10 cellular contexts compared by ENCODE assay signal in the genomic region with DNA sequence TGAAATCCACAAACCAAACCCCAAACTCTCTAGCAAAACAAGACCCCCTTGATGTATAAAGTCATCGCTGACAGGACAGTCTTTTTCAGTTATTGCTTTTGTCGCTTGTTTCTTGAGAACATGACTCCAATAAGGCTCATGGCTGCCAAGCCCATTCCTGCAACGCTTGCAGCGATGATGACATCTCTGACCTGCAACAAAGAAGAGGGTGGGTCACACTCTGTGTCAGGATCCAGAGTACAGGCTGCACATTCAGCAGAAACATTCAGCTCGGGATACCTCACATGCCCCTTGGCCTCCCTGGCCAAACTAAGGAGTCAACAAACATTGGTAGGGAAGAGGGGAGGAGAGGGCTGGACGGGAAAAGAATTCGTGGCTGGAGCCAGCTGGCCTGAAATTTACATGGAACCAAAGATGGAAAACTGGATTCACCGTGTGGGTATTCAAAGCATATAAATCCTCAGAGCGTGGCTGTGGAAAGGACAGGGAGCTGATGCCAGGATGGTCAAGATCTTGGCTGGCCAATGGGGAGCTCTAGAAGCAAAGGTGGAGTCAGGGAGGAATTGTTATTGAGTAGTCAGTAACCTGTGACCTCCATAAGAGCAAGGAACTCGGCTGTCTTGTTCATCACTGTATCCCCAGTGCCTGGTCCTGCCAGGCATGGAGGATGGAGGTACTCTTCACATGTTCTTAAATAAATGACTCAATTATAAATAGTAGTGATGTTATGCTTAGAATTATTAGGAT. TPM values are rescaled to one million over a fixed set of nuclear protein-coding genes. Genes with fewer than 3 reads are reported as not detected.
DNase-seq lines count a peak whose midpoint lies in the region; ATAC-seq and TF ChIP-seq lines count a peak whose summit lies in the region.
"Had no signal": no experiment of that assay in that cellular context is flagged by ENCODE, and none has a peak within 500 bp of the region (broad histone marks: within the 10 kb centered on the region; RNA-seq: fewer than 3 reads in every experiment).

No MANE protein-coding gene starts in this region.

- peaks cover 4% of the 10 kb centered on the region for H3K27me3 Mint-ChIP-seq in activated naive CD8-positive, alpha-beta T cell treated with anti-CD3 and anti-CD28 coated beads, Interleukin-2, amount 10 ng/mL, durations not matched to agents 7 days and 5 days

- DNase-seq in HCEC 1CT (peak; percentile 22), middle frontal gyrus (ENCODE audit: extremely low spot score, low spot score) (no peak), GM10248 (ENCODE audit: extremely low spot score) (no peak), COLO668 (lab: John Stamatoyannopoulos, UW; ENCODE audit: unreplicated experiment) (no peak)
- no peak for DNase-seq in activated naive CD8-positive, alpha-beta T cell treated with anti-CD3 and anti-CD28 coated beads, Interleukin-2, amount 10 ng/mL, durations not matched to agents 7 days and 5 days
- peak; percentile 23 for DNase-seq in stimulated activated CD8-positive, alpha-beta memory T cell treated with anti-CD3 and anti-CD28 coated beads, Interleukin-4, amount 100 ng/mL, for 48 hours
- no peak for DNase-seq in activated CD8-positive, alpha-beta memory T cell treated with anti-CD3 and anti-CD28 coated beads for 24 hours
- DNase-seq: NCI-H524 had no signal

- H3K4me3 Mint-ChIP-seq in activated naive CD8-positive, alpha-beta T cell treated with anti-CD3 and anti-CD28 coated beads, Interleukin-2, amount 10 ng/mL, durations not matched to agents 7 days and 5 days = peak overlapping the region; percentile 80

- H3K36me3 Mint-ChIP-seq in activated naive CD8-positive, alpha-beta T cell treated with anti-CD3 and anti-CD28 coated beads, Interleukin-2, amount 10 ng/mL, durations not matched to agents 7 days and 5 days = peaks cover 28% of the 10 kb centered on the region

- peaks cover 21% of the 10 kb centered on the region for H3K4me1 Mint-ChIP-seq in activated naive CD8-positive, alpha-beta T cell treated with anti-CD3 and anti-CD28 coated beads, Interleukin-2, amount 10 ng/mL, durations not matched to agents 7 days and 5 days

- TF ChIP-seq CTCF in GM10248 (IDR thresholded peaks at IDR 0.05; ENCODE audit: control extremely low read depth, extremely low read depth, low read depth, missing control alignments) = no peak

- peak overlapping the region; percentile 76 for H3K27ac ChIP-seq in layer of hippocampus (ENCODE audit: low read depth, low read length)

- no peak for ATAC-seq in activated naive CD8-positive, alpha-beta T cell treated with anti-CD3 and anti-CD28 coated beads, Interleukin-2, amount 10 ng/mL, durations not matched to agents 7 days and 5 days (ENCODE audit: low read depth)

- CTCF ChIA-PET in GM10248 (lab: Yijun Ruan, JAX) = interaction anchor here (0.9 kb wide), 1 partner anchor 9 kb away, joined by 3 read pairs; no protein-coding TSS in a partner anchor

- peak overlapping the region; percentile 96 for H3K27ac Mint-ChIP-seq in activated naive CD8-positive, alpha-beta T cell treated with anti-CD3 and anti-CD28 coated beads, Interleukin-2, amount 10 ng/mL, durations not matched to agents 7 days and 5 days

- peaks cover 6% of the 10 kb centered on the region for H3K9me3 Mint-ChIP-seq in activated naive CD8-positive, alpha-beta T cell treated with anti-CD3 and anti-CD28 coated beads, Interleukin-2, amount 10 ng/mL, durations not matched to agents 7 days and 5 days

- no peaks in the 10 kb centered on the region for H3K27me3 ChIP-seq in layer of hippocampus (ENCODE audit: control insufficient read depth, insufficient read depth, low read length)

- POLR2A ChIA-PET in activated naive CD8-positive, alpha-beta T cell treated with anti-CD3 and anti-CD28 coated beads, Interleukin-2, amount 10 ng/mL, durations not matched to agents 7 days and 5 days (lab: Charles Lee) = interaction anchor here (0.7 to 3.7 kb wide), 7 partner anchors 9 to 73 kb away, joined by 3 to 34 read pairs (median 4); partner anchors contain the start of genes PLAAT2 and PLAAT4
- POLR2A ChIA-PET in GM10248 (lab: Yijun Ruan, JAX) = no interaction called here

RNA-seq across cellular contexts. Expression of gene PLAAT2, which starts 11.8 kb away (rescaled TPM):
- total RNA-seq in activated naive CD8-positive, alpha-beta T cell treated with anti-CD3 and anti-CD28 coated beads, Interleukin-2, amount 10 ng/mL, durations not matched to agents 7 days and 5 days = under 1 TPM in 1 of 2 experiments, not detected in 1; 0.58 TPM
- total RNA-seq: dermis microvascular lymphatic vessel endothelial cell had no signal

RNA-seq across cellular contexts. Expression of gene PLAAT4, which starts 38.4 kb away (rescaled TPM):
- total RNA-seq in activated naive CD8-positive, alpha-beta T cell treated with anti-CD3 and anti-CD28 coated beads, Interleukin-2, amount 10 ng/mL, durations not matched to agents 7 days and 5 days = 100 to 1,000 TPM; 156 to 158 TPM

RNA-seq across cellular contexts. Expression of gene PLAAT3, which starts 39.2 kb away (rescaled TPM):
- 10 to 100 TPM; 15.8 to 17.3 TPM for total RNA-seq in activated naive CD8-positive, alpha-beta T cell treated with anti-CD3 and anti-CD28 coated beads, Interleukin-2, amount 10 ng/mL, durations not matched to agents 7 days and 5 days

Comparison
In these comparisons a context has a peak if more than half of its experiments do, and no peak if none do; other contexts are left out.
1. DNase-seq: peak in HCEC 1CT (single experiment) and stimulated activated CD8-positive, alpha-beta memory T cell treated with anti-CD3 and anti-CD28 coated beads, Interleukin-4, amount 100 ng/mL, for 48 hours (single experiment); none in activated naive CD8-positive, alpha-beta T cell treated with anti-CD3 and anti-CD28 coated beads, Interleukin-2, amount 10 ng/mL, durations not matched to agents 7 days and 5 days (single experiment), middle frontal gyrus (single experiment), GM10248 (single experiment), COLO668 (single experiment) and activated CD8-positive, alpha-beta memory T cell treated with anti-CD3 and anti-CD28 coated beads for 24 hours (single experiment).